8 cellular contexts compared by ENCODE assay signal in the genomic region with DNA sequence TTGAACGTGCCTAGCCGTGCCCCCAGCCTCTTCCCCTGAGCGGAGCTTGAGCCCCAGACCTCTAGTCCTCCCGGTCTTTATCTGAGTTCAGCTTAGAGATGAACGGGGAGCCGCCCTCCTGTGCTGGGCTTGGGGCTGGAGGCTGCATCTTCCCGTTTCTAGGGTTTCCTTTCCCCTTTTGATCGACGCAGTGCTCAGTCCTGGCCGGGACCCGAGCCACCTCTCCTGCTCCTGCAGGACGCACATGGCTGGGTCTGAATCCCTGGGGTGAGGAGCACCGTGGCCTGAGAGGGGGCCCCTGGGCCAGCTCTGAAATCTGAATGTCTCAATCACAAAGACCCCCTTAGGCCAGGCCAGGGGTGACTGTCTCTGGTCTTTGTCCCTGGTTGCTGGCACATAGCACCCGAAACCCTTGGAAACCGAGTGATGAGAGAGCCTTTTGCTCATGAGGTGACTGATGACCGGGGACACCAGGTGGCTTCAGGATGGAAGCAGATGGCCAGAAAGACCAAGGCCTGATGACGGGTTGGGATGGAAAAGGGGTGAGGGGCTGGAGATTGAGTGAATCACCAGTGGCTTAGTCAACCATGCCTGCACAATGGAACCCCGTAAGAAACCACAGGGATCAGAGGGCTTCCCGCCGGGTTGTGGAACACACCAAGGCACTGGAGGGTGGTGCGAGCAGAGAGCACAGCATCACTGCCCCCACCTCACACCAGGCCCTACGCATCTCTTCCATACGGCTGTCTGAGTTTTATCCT. TPM values are rescaled to one million over a fixed set of nuclear protein-coding genes. Genes with fewer than 3 reads are reported as not detected.
DNase-seq lines count a peak whose midpoint lies in the region; ATAC-seq and TF ChIP-seq lines count a peak whose summit lies in the region.

No MANE protein-coding gene starts in this region.

- H3K36me3 ChIP-seq in SK-N-SH (replicated peaks in 1 of 2; ENCODE audit: control insufficient read depth in 1 of 2, insufficient read depth in 2 of 2, low read length in 1 of 2) (peaks cover 0 to 3% of the 10 kb centered on the region in 2 experiments), thymus (ENCODE audit: control insufficient read depth, insufficient read depth) (no peaks in the 10 kb centered on the region)

- H3K9me3 Mint-ChIP-seq in dendritic cell treated with granulocyte-macrophage colony-stimulating factor and Interleukin-4, amounts not matched to agents 40 ng/mL and 50 ng/mL, for 4 days, result no peaks in the 10 kb centered on the region

- H3K9me2 ChIP-seq in SK-N-SH, result no peaks in the 10 kb centered on the region

- peak overlapping the region; percentile 91 for H3K4me3 Mint-ChIP-seq in dendritic cell treated with granulocyte-macrophage colony-stimulating factor and Interleukin-4, amounts not matched to agents 40 ng/mL and 50 ng/mL, for 4 days

- ATAC-seq in HG03439 (IDR thresholded peaks at IDR 0.05; ENCODE audit: unreplicated experiment), result peak; percentile 8
- no peak for ATAC-seq in HG02885 (IDR thresholded peaks at IDR 0.05; ENCODE audit: poor library complexity, unreplicated experiment)

- peaks cover 3% of the 10 kb centered on the region for H3K27me3 Mint-ChIP-seq in dendritic cell treated with granulocyte-macrophage colony-stimulating factor and Interleukin-4, amounts not matched to agents 40 ng/mL and 50 ng/mL, for 4 days

- peak overlapping the region; percentile 82; the same call in 1 of the 2 replicates for H2AFZ ChIP-seq in SK-N-SH (ENCODE audit: low read depth)

- H3K27ac ChIP-seq in SK-N-SH (ENCODE audit: low read depth in 2 of 2, low read length in 1 of 2) (peak overlapping the region in 1 of 2 experiments; percentile 85; a peak in 2 of 4 replicates), thymus (ENCODE audit: low read depth) (no peak overlapping the region)

- TF ChIP-seq RAD21 in SK-N-SH (IDR thresholded peaks at IDR 0.05; ENCODE audit: low read length), result no peak

- no peak for TF ChIP-seq CTCF in SK-N-SH (IDR thresholded peaks at IDR 0.05)
- TF ChIP-seq CTCF in lower leg skin (IDR thresholded peaks at IDR 0.05), result no peak

- intact Hi-C loops in dendritic cell treated with granulocyte-macrophage colony-stimulating factor and Interleukin-4, amounts not matched to agents 40 ng/mL and 50 ng/mL, for 4 days (cut with micrococcal nuclease), result loop anchor here (5.0 kb wide), 1 partner anchor 45 kb away; a partner anchor contains a TSS
- intact Hi-C loops in lower leg skin (cut with DNase I; ENCODE audit: low total_unique reads), result no loop called here

- DNase-seq in NCI-H748 (lab: John Stamatoyannopoulos, UW; ENCODE audit: unreplicated experiment) (peak; percentile 30), NCI-H748 treated with DMSO at 0.1 percent for 48 hours (lab: John Stamatoyannopoulos, UW) (no peak), SK-N-SH (peak; percentile 74), lower leg skin (ENCODE audit: low spot score in 2 of 2) (peak; percentile 29 to 83)

- no peak for TF ChIP-seq EP300 in SK-N-SH (IDR thresholded peaks at IDR 0.05; ENCODE audit: borderline replicate concordance in 1 of 2, low read depth in 1 of 2, low read length in 1 of 2)

- H3K4me3 ChIP-seq in SK-N-SH (ENCODE audit: low read depth in 2 of 2, low read length in 1 of 2) (peak overlapping the region; percentile 91 to 95), lower leg skin (ENCODE audit: low read depth, poor library complexity, severe bottlenecking) (peak overlapping the region; percentile 57), thymus (ENCODE audit: low read length) (peak overlapping the region; percentile 78)

- H3K4me1 ChIP-seq in SK-N-SH (ENCODE audit: control insufficient read depth in 1 of 2, insufficient read depth in 2 of 2, low read depth in 1 of 2, low read length in 1 of 2) (peaks cover 6 to 26% of the 10 kb centered on the region in 2 experiments; a peak in 3 of 4 replicates), thymus (ENCODE audit: control insufficient read depth, insufficient read depth, low read length) (peaks cover 6% of the 10 kb centered on the region)

- POLR2A ChIA-PET in SK-N-SH (lab: Yijun Ruan, JAX), result interaction anchor here (0.5 to 1.8 kb wide), 23 partner anchors 9 to 353 kb away, joined by 3 to 11 read pairs (median 4); a partner anchor contains a TSS

- peaks cover 56% of the 10 kb centered on the region for H3K36me3 Mint-ChIP-seq in dendritic cell treated with granulocyte-macrophage colony-stimulating factor and Interleukin-4, amounts not matched to agents 40 ng/mL and 50 ng/mL, for 4 days (ENCODE audit: low read depth)

- no peaks in the 10 kb centered on the region for H3F3A ChIP-seq in SK-N-SH (replicated peaks; ENCODE audit: insufficient read depth)

- TF ChIP-seq POLR2A in lower leg skin (IDR thresholded peaks at IDR 0.05), result no peak

- H3K4me1 Mint-ChIP-seq in dendritic cell treated with granulocyte-macrophage colony-stimulating factor and Interleukin-4, amounts not matched to agents 40 ng/mL and 50 ng/mL, for 4 days (ENCODE audit: low read depth), result peaks cover 57% of the 10 kb centered on the region

- H3K27me3 ChIP-seq in SK-N-SH (ENCODE audit: insufficient read depth), result no peaks in the 10 kb centered on the region
- H3K27me3 ChIP-seq in thymus (ENCODE audit: control insufficient read depth, insufficient read depth), result no peaks in the 10 kb centered on the region

- H4K20me1 ChIP-seq in SK-N-SH (ENCODE audit: insufficient read depth), result no peaks in the 10 kb centered on the region

- peak overlapping the region; percentile 95 for H3K27ac Mint-ChIP-seq in dendritic cell treated with granulocyte-macrophage colony-stimulating factor and Interleukin-4, amounts not matched to agents 40 ng/mL and 50 ng/mL, for 4 days

- H3K9ac ChIP-seq in SK-N-SH, result peak overlapping the region; percentile 80

- H3K4me2 ChIP-seq in SK-N-SH, result peak overlapping the region; percentile 96

- 32% methylated on average over 23 of the region's 23 CpGs for WGBS in SK-N-SH (ENCODE audit: low lambda C conversion rate)
- 38 to 70% methylated on average over 13 to 23 of the region's 23 CpGs for WGBS in lower leg skin, 2 donors
- WGBS in thymus, result 42% methylated on average over 23 of the region's 23 CpGs

- no peaks in the 10 kb centered on the region for H3K9me3 ChIP-seq in SK-N-SH
- H3K9me3 ChIP-seq in thymus (ENCODE audit: control insufficient read depth), result no peaks in the 10 kb centered on the region

- CTCF ChIA-PET in SK-N-SH (lab: Yijun Ruan, JAX), result interaction anchor here (0.6 to 4.0 kb wide), 66 partner anchors 8 to 1154 kb away, joined by 3 to 55 read pairs (median 4); a partner anchor contains a TSS

- peaks cover 8% of the 10 kb centered on the region for H3K79me2 ChIP-seq in SK-N-SH (ENCODE audit: insufficient read depth)

TF ChIP-seq in SK-N-SH, 30 proteins besides CTCF, POLR2A, EP300 and RAD21:
- TF ChIP-seq, protein P1, sequence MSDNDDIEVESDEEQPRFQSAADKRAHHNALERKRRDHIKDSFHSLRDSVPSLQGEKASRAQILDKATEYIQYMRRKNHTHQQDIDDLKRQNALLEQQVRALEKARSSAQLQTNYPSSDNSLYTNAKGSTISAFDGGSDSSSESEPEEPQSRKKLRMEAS (IDR thresholded peaks at IDR 0.05; ENCODE audit: low read depth), result 0 out of 2 replicates have a peak, but pooled peaks have one; percentile 39
- TF ChIP-seq JUND (IDR thresholded peaks at IDR 0.05) (no peak), GABPA (IDR thresholded peaks at IDR 0.05; ENCODE audit: low read depth) (no peak), MXI1 (IDR thresholded peaks at IDR 0.05; ENCODE audit: low read depth, low read length) (peak; percentile 62; the same call in 1 of the 2 replicates), NRF1 (IDR thresholded peaks at IDR 0.05; ENCODE audit: low read depth, low read length) (no peak), CHD2 (IDR thresholded peaks at IDR 0.05; ENCODE audit: low read length, partially characterized antibody) (no peak)

RNA-seq across cellular contexts. Expression of a gene that starts 0.7 kb away (rescaled TPM):
- polyA plus RNA-seq in SK-N-SH (2012; rRNA removed), result 19.5 and 27.3 TPM in 2 replicates
- polyA plus RNA-seq in SK-N-SH (2012; cell fraction: cytosol; rRNA removed), result 14.3 and 26.4 TPM in 2 replicates
- polyA plus RNA-seq in SK-N-SH (2012; cell fraction: nucleus; rRNA removed), result 132 and 175 TPM in 2 replicates
- 10 to 100 TPM; 48.1 to 71.7 (median 67.8) TPM for total RNA-seq in lower leg skin
- 56.4 TPM for polyA plus RNA-seq in thymus

RNA-seq across cellular contexts. Expression of a gene that starts 44.8 kb away (rescaled TPM):
- polyA plus RNA-seq in SK-N-SH (2012; rRNA removed) (173 and 335 TPM in 2 replicates), thymus (76.3 TPM)
- 154 and 176 TPM in 2 replicates for polyA plus RNA-seq in SK-N-SH (2012; cell fraction: cytosol; rRNA removed)
- 201 and 247 TPM in 2 replicates for polyA plus RNA-seq in SK-N-SH (2012; cell fraction: nucleus; rRNA removed)
- 10 to 100 TPM; 70.3 to 87.2 (median 75.3) TPM for total RNA-seq in lower leg skin
